8 cellular contexts compared by ENCODE assay signal in the genomic region with DNA sequence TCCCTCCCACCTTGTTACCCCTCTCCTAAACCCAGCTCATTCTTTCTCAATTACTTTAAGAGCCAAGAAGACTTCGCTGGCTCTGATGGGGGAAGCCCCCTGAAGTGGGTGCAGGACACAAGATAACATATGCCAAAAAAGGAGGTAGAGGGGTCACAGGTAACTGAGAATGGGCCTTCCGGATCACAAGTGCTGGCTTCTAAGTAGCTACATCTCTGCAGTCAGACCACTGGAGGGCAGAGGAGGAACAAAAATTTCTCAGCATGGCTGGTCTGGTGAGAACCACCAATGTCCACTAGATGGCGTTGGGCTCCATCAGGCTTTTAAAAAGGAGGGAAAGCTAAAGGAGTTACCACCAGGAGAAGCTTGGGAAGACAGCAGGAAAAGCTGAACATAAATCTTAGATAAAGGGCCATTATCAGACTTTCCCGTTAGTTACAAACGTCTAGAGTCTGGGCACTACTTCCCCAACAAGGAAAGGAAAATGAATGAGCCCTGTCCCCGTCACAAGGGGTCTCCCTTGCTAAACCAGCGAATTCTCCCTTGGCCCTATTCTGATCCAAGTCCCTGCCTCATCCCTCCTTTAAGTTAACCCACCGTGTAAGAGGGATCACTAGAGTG. TPM values are rescaled to one million over a fixed set of nuclear protein-coding genes. Genes with fewer than 3 reads are reported as not detected.
A peak's percentile ranks its signal among the peaks of the same experiment; 100 is the strongest.
DNase-seq lines count a peak whose midpoint lies in the region; ATAC-seq, FAIRE-seq and TF ChIP-seq lines count a peak whose summit lies in the region.

No MANE protein-coding gene starts in this region.

- CTCF ChIA-PET in A549 (lab: Yijun Ruan, JAX) = interaction anchor here (0.5 to 33.8 kb wide), 47 partner anchors 9 to 512 kb away, joined by 3 to 1206 read pairs (median 5); a partner anchor contains a TSS
- CTCF ChIA-PET in activated CD8-positive, alpha-beta T cell treated with anti-CD3 and anti-CD28 coated beads for 36 hours (lab: Charles Lee) = interaction anchor here (0.7 to 12.3 kb wide), 81 partner anchors 6 to 508 kb away, joined by 3 to 196 read pairs (median 5); a partner anchor contains a TSS

- POLR2A ChIA-PET in A549 (lab: Yijun Ruan, JAX) = interaction anchor here (0.5 to 1.6 kb wide), 6 partner anchors 9 to 1600 kb away, joined by 3 to 21 read pairs (median 4); a partner anchor contains a TSS
- POLR2A ChIA-PET in activated CD8-positive, alpha-beta T cell treated with anti-CD3 and anti-CD28 coated beads for 36 hours (lab: Charles Lee) = interaction anchor here (0.8 to 1.9 kb wide), 9 partner anchors 8 to 462 kb away, joined by 3 to 12 read pairs (median 4); a partner anchor contains a TSS
- POLR2A ChIA-PET in naive thymus-derived CD8-positive, alpha-beta T cell (lab: Charles Lee) = interaction anchor here (0.6 to 1.9 kb wide), 7 partner anchors 11 to 1849 kb away, joined by 3 to 12 read pairs (median 4); a partner anchor contains a TSS

- H3K27ac ChIP-seq in A549 = peak overlapping the region in 1 of 2 experiments; percentile 34; a peak in 2 of 6 replicates

- peak; percentile 99 for TF ChIP-seq CTCF in A549 (IDR thresholded peaks at IDR 0.05)
- peak; percentile 96 for TF ChIP-seq CTCF in activated CD8-positive, alpha-beta T cell treated with anti-CD3 and anti-CD28 coated beads for 36 hours (IDR thresholded peaks at IDR 0.05)
- TF ChIP-seq CTCF in epithelial cell of esophagus (IDR thresholded peaks at IDR 0.05; ENCODE audit: insufficient read depth, low read depth, low read length, missing control alignments) = peak; percentile 100

- DNase-seq in A549 (ENCODE audit: low read depth in 1 of 2, low spot score in 1 of 2) (peak; percentile 94 to 95), HS-27A (ENCODE audit: low read depth) (peak; percentile 90), epithelial cell of esophagus (ENCODE audit: low read depth) (peak; percentile 94)
- DNase-seq in activated CD8-positive, alpha-beta T cell treated with anti-CD3 and anti-CD28 coated beads for 36 hours = peak; percentile 84
- peak; percentile 49 to 82 (median 72) for DNase-seq in naive thymus-derived CD8-positive, alpha-beta T cell

- H3K36me3 Mint-ChIP-seq in activated CD8-positive, alpha-beta T cell treated with anti-CD3 and anti-CD28 coated beads for 36 hours (ENCODE audit: low read depth) = peaks cover 54% of the 10 kb centered on the region
- peaks cover 0 to 70% (median 12%) of the 10 kb centered on the region in 3 donors for H3K36me3 Mint-ChIP-seq in naive thymus-derived CD8-positive, alpha-beta T cell
- peaks cover 69% of the 10 kb centered on the region for H3K36me3 Mint-ChIP-seq in stimulated activated naive CD8-positive, alpha-beta T cell treated with anti-CD3 and anti-CD28 coated beads, Interleukin-15, Interleukin-2, amounts not matched to agents 100 ng/mL and 50 ng/mL, for 24 hours (ENCODE audit: low read depth)

- H3K4me3 Mint-ChIP-seq in activated CD8-positive, alpha-beta T cell treated with anti-CD3 and anti-CD28 coated beads for 36 hours = peak overlapping the region; percentile 47
- H3K4me3 Mint-ChIP-seq in naive thymus-derived CD8-positive, alpha-beta T cell = peak overlapping the region; percentile 4 to 83 (median 53)
- peak overlapping the region; percentile 51 for H3K4me3 Mint-ChIP-seq in stimulated activated naive CD8-positive, alpha-beta T cell treated with anti-CD3 and anti-CD28 coated beads, Interleukin-15, Interleukin-2, amounts not matched to agents 100 ng/mL and 50 ng/mL, for 24 hours

- no peak for TF ChIP-seq EP300 in A549 (IDR thresholded peaks at IDR 0.05)

- peaks cover 32% of the 10 kb centered on the region for H3K4me1 ChIP-seq in A549

- H3K27ac Mint-ChIP-seq in activated CD8-positive, alpha-beta T cell treated with anti-CD3 and anti-CD28 coated beads for 36 hours = peak overlapping the region; percentile 69
- peak overlapping the region in 9 of 10 donors; percentile 40 to 94 (median 82) for H3K27ac Mint-ChIP-seq in naive thymus-derived CD8-positive, alpha-beta T cell
- H3K27ac Mint-ChIP-seq in stimulated activated naive CD8-positive, alpha-beta T cell treated with anti-CD3 and anti-CD28 coated beads, Interleukin-15, Interleukin-2, amounts not matched to agents 100 ng/mL and 50 ng/mL, for 24 hours = peak overlapping the region; percentile 72

- FAIRE-seq in A549 (lab: Jason Lieb, UNC) = no peak

- H3K9me3 Mint-ChIP-seq in activated CD8-positive, alpha-beta T cell treated with anti-CD3 and anti-CD28 coated beads for 36 hours = no peaks in the 10 kb centered on the region
- no peaks in the 10 kb centered on the region for H3K9me3 Mint-ChIP-seq in naive thymus-derived CD8-positive, alpha-beta T cell
- no peaks in the 10 kb centered on the region for H3K9me3 Mint-ChIP-seq in stimulated activated naive CD8-positive, alpha-beta T cell treated with anti-CD3 and anti-CD28 coated beads, Interleukin-15, Interleukin-2, amounts not matched to agents 100 ng/mL and 50 ng/mL, for 24 hours

- peak overlapping the region; percentile 97 for H3K4me2 ChIP-seq in A549

- no peak overlapping the region for H3K4me3 ChIP-seq in A549
- H3K4me3 ChIP-seq in epithelial cell of esophagus (ENCODE audit: low read length) = no peak overlapping the region

- H3K9me3 ChIP-seq in A549 = no peaks in the 10 kb centered on the region

- TF ChIP-seq POLR2A in A549 (IDR thresholded peaks at IDR 0.05; ENCODE audit: low read length) = no peak

- no peaks in the 10 kb centered on the region for H3K27me3 Mint-ChIP-seq in activated CD8-positive, alpha-beta T cell treated with anti-CD3 and anti-CD28 coated beads for 36 hours
- H3K27me3 Mint-ChIP-seq in naive thymus-derived CD8-positive, alpha-beta T cell = no peaks in the 10 kb centered on the region
- no peaks in the 10 kb centered on the region for H3K27me3 Mint-ChIP-seq in stimulated activated naive CD8-positive, alpha-beta T cell treated with anti-CD3 and anti-CD28 coated beads, Interleukin-15, Interleukin-2, amounts not matched to agents 100 ng/mL and 50 ng/mL, for 24 hours

- H3K4me1 Mint-ChIP-seq in activated CD8-positive, alpha-beta T cell treated with anti-CD3 and anti-CD28 coated beads for 36 hours (ENCODE audit: low read depth) = peaks cover 36% of the 10 kb centered on the region
- H3K4me1 Mint-ChIP-seq in naive thymus-derived CD8-positive, alpha-beta T cell = peaks cover 21 to 48% (median 45%) of the 10 kb centered on the region in 4 donors
- peaks cover 47% of the 10 kb centered on the region for H3K4me1 Mint-ChIP-seq in stimulated activated naive CD8-positive, alpha-beta T cell treated with anti-CD3 and anti-CD28 coated beads, Interleukin-15, Interleukin-2, amounts not matched to agents 100 ng/mL and 50 ng/mL, for 24 hours (ENCODE audit: low read depth)

- 26% methylated on average over 8 of the region's 8 CpGs for WGBS in A549 (ENCODE audit: missing lambda C conversion rate)

- ATAC-seq in A549 (peak; percentile 72 to 86), GM19043 (IDR thresholded peaks at IDR 0.05; ENCODE audit: low read depth, unreplicated experiment) (peak; percentile 70), GM19328 (IDR thresholded peaks at IDR 0.05; ENCODE audit: unreplicated experiment) (no peak)
- ATAC-seq in activated CD8-positive, alpha-beta T cell treated with anti-CD3 and anti-CD28 coated beads for 36 hours = peak; percentile 79
- ATAC-seq in naive thymus-derived CD8-positive, alpha-beta T cell = peak; percentile 80 to 83

- TF ChIP-seq RAD21 in A549 (conservative IDR thresholded peaks at IDR 0.05 in 1 of 2, IDR thresholded peaks at IDR 0.05 in 1 of 2) = peak; percentile 79

- intact Hi-C loops in activated CD8-positive, alpha-beta T cell treated with anti-CD3 and anti-CD28 coated beads for 36 hours (cut with micrococcal nuclease) = no loop called here

RNA-seq across cellular contexts. Expression of a gene that starts 11.6 kb away (rescaled TPM):
- polyA plus RNA-seq in A549 (2011; rRNA removed) (4.8 and 4.9 TPM in 2 replicates), A549 (2017; fragmentation: RNase III; extraction: RNeasy Plus Mini Kit Qiagen cat#74134 plus additional on column Dnase treatment) (5.0 to 5.3 TPM (median 5.1 TPM) in 3 replicates)
- polyA plus RNA-seq in A549 (2012; cell fraction: cytosol; rRNA removed) = 13.4 and 15.7 TPM in 2 replicates
- polyA plus RNA-seq in A549 (2012; cell fraction: nucleus; rRNA removed) = 158 and 162 TPM in 2 replicates
- polyA minus RNA-seq in A549 (2011; rRNA and poly(A)+ RNA removed) = 3.9 and 8.1 TPM in 2 replicates
- under 1 TPM; 0.69 to 0.72 TPM for total RNA-seq in activated CD8-positive, alpha-beta T cell treated with anti-CD3 and anti-CD28 coated beads for 36 hours
- 1 to 10 TPM in 1 of 2 experiments, under 1 TPM in 1; 0.96 to 1.2 TPM for total RNA-seq in naive thymus-derived CD8-positive, alpha-beta T cell
- polyA plus RNA-seq in naive thymus-derived CD8-positive, alpha-beta T cell = under 1 TPM; 0.06 to 0.31 (median 0.09) TPM

RNA-seq across cellular contexts. Expression of a gene that starts 26.0 kb away (rescaled TPM):
- polyA plus RNA-seq in A549 (2011; rRNA removed) (126 and 140 TPM in 2 replicates), A549 (2017; fragmentation: RNase III; extraction: RNeasy Plus Mini Kit Qiagen cat#74134 plus additional on column Dnase treatment) (144 to 150 TPM (median 147 TPM) in 3 replicates)
- polyA plus RNA-seq in A549 (2012; cell fraction: cytosol; rRNA removed) = 82.3 and 85.6 TPM in 2 replicates
- polyA plus RNA-seq in A549 (2012; cell fraction: nucleus; rRNA removed) = 244 and 317 TPM in 2 replicates
- polyA minus RNA-seq in A549 (2011; rRNA and poly(A)+ RNA removed) = 106 and 121 TPM in 2 replicates
- 100 to 1,000 TPM; 132 to 139 TPM for total RNA-seq in activated CD8-positive, alpha-beta T cell treated with anti-CD3 and anti-CD28 coated beads for 36 hours
- 100 to 1,000 TPM; 311 to 322 TPM for total RNA-seq in naive thymus-derived CD8-positive, alpha-beta T cell
- 10 to 100 TPM in 1 of 3 donors, 1 to 10 TPM in 2; 6.3 to 14.1 (median 8.6) TPM for polyA plus RNA-seq in naive thymus-derived CD8-positive, alpha-beta T cell

RNA-seq across cellular contexts. Expression of a gene that starts 26.4 kb away (rescaled TPM):
- polyA plus RNA-seq in A549 (2011; rRNA removed) = 82.5 and 107 TPM in 2 replicates
- 53.1 and 63.1 TPM in 2 replicates for polyA plus RNA-seq in A549 (2012; cell fraction: cytosol; rRNA removed)
- 21.8 and 29.1 TPM in 2 replicates for polyA plus RNA-seq in A549 (2012; cell fraction: nucleus; rRNA removed)
- 94.8 to 102 TPM (median 99.2 TPM) in 3 replicates for polyA plus RNA-seq in A549 (2017; fragmentation: RNase III; extraction: RNeasy Plus Mini Kit Qiagen cat#74134 plus additional on column Dnase treatment)
- polyA minus RNA-seq in A549 (2011; rRNA and poly(A)+ RNA removed) = 69.8 and 95.8 TPM in 2 replicates
- 10 to 100 TPM; 49.2 to 51.1 TPM for total RNA-seq in activated CD8-positive, alpha-beta T cell treated with anti-CD3 and anti-CD28 coated beads for 36 hours
- 10 to 100 TPM; 39.4 to 49.0 TPM for total RNA-seq in naive thymus-derived CD8-positive, alpha-beta T cell
- polyA plus RNA-seq in naive thymus-derived CD8-positive, alpha-beta T cell = 100 to 1,000 TPM in 1 of 3 donors, 10 to 100 TPM in 2; 62.7 to 122 (median 78.5) TPM

RNA-seq across cellular contexts. Expression of a gene that starts 26.9 kb away (rescaled TPM):
- polyA plus RNA-seq in A549 (2011; rRNA removed) (not detected in 2 replicates), A549 (2017; fragmentation: RNase III; extraction: RNeasy Plus Mini Kit Qiagen cat#74134 plus additional on column Dnase treatment) (not detected in 3 replicates)
- polyA plus RNA-seq in A549 (2012; cell fraction: cytosol; rRNA removed) = not detected in 2 replicates
- not detected in 2 replicates for polyA plus RNA-seq in A549 (2012; cell fraction: nucleus; rRNA removed)
- polyA minus RNA-seq in A549 (2011; rRNA and poly(A)+ RNA removed) = not detected in 2 replicates
- total RNA-seq in activated CD8-positive, alpha-beta T cell treated with anti-CD3 and anti-CD28 coated beads for 36 hours = not detected
- total RNA-seq in naive thymus-derived CD8-positive, alpha-beta T cell = under 1 TPM; 0.23 to 0.36 TPM
- polyA plus RNA-seq in naive thymus-derived CD8-positive, alpha-beta T cell = under 1 TPM in 1 of 3 donors, not detected in 2; 0.12 TPM

RNA-seq across cellular contexts. Expression of a gene that starts 34.2 kb away (rescaled TPM):
- polyA plus RNA-seq in A549 (2011; rRNA removed) (283 and 337 TPM in 2 replicates), A549 (2017; fragmentation: RNase III; extraction: RNeasy Plus Mini Kit Qiagen cat#74134 plus additional on column Dnase treatment) (352 to 365 TPM (median 363 TPM) in 3 replicates)
- 501 and 506 TPM in 2 replicates for polyA plus RNA-seq in A549 (2012; cell fraction: cytosol; rRNA removed)
- 330 and 348 TPM in 2 replicates for polyA plus RNA-seq in A549 (2012; cell fraction: nucleus; rRNA removed)
- 282 and 294 TPM in 2 replicates for polyA minus RNA-seq in A549 (2011; rRNA and poly(A)+ RNA removed)
- 100 to 1,000 TPM; 119 to 120 TPM for total RNA-seq in activated CD8-positive, alpha-beta T cell treated with anti-CD3 and anti-CD28 coated beads for 36 hours
- 10 to 100 TPM; 30.2 to 35.8 TPM for total RNA-seq in naive thymus-derived CD8-positive, alpha-beta T cell
- 10 to 100 TPM; 33.2 to 49.7 (median 37.9) TPM for polyA plus RNA-seq in naive thymus-derived CD8-positive, alpha-beta T cell
